ENCODE assay signal across 19 cellular contexts in the genomic region with DNA sequence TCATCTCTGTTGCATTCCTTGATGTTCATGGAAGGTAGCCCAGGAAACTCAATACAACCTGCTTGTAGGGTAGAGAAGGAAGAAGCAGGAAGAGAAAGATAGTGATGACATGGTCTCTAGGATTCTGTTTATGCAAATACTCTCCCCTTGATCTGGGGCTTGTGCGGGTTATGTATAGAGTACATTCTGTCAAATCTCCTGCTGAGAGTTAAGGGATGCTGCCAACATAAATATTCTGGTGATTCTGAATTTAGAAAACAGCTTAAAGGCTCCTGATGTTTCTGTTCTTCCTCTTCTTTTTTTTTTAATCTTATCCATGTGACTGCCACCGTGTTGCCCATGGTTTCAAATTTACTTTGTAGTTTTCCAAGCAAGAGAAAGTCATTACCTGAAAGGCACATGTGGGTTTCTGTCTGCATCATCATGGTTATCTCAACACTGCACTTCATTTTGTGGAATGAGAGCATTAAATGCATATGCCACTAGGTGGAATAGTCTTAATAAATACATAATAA.
A peak's percentile ranks its signal among the peaks of the same experiment; 100 is the strongest.
DNase-seq lines count a peak whose midpoint lies in the region; ATAC-seq, FAIRE-seq and TF ChIP-seq lines count a peak whose summit lies in the region.
"Had no signal": no experiment of that assay in that cellular context is flagged by ENCODE, and none has a peak within 500 bp of the region (broad histone marks: within the 10 kb centered on the region; RNA-seq: fewer than 3 reads in every experiment).

No MANE protein-coding gene starts in this region.

- H3K4me1 ChIP-seq in astrocyte (ENCODE audit: insufficient read depth, low read length): peaks cover 21% of the 10 kb centered on the region
- H3K4me1 ChIP-seq: uterus had no signal

- peak overlapping the region; percentile 26 for H3K4me2 ChIP-seq in astrocyte (ENCODE audit: low read length)

- H3K9me3 Mint-ChIP-seq in astrocyte (ENCODE audit: unreplicated experiment): no peaks in the 10 kb centered on the region
- no peaks in the 10 kb centered on the region for H3K9me3 Mint-ChIP-seq in naive thymus-derived CD8-positive, alpha-beta T cell
- H3K9me3 Mint-ChIP-seq: activated CD8-positive, alpha-beta T cell treated with anti-CD3 and anti-CD28 coated beads for 36 hours; effector memory CD8-positive, alpha-beta T cell; neural crest cell had no signal

- DNase-seq in NCI-H2107 treated with DMSO at 0.1 percent for 48 hours (lab: John Stamatoyannopoulos, UW; ENCODE audit: unreplicated experiment): peak; percentile 32
- DNase-seq in NCI-H2107 (lab: John Stamatoyannopoulos, UW): no peak
- DNase-seq in NCI-H146 treated with DMSO at 0.1 percent for 48 hours (lab: John Stamatoyannopoulos, UW; ENCODE audit: unreplicated experiment): peak; percentile 76
- no peak for DNase-seq in astrocyte (ENCODE audit: low read depth)
- DNase-seq in retinal pigment epithelial cell (ENCODE audit: low read depth): no peak
- no peak for DNase-seq in naive thymus-derived CD8-positive, alpha-beta T cell
- DNase-seq: activated CD8-positive, alpha-beta T cell treated with anti-CD3 and anti-CD28 coated beads for 36 hours; activated effector memory CD4-positive, alpha-beta T cell treated with Interleukin-2 at 50 U/mL for 16 hours; effector memory CD8-positive, alpha-beta T cell; MV-4-11; NK-92 treated with Interleukin-12 subunit alpha and Interleukin-12 subunit beta, amount 100 ng/mL, for 24 hours; SIG-M5; stimulated activated naive CD4-positive, alpha-beta T cell treated with Interleukin-2 at 50 U/mL for 16 hours; uterus had no signal

- H3K4me1 Mint-ChIP-seq in astrocyte (ENCODE audit: low read depth, unreplicated experiment): peaks cover 13% of the 10 kb centered on the region
- H3K4me1 Mint-ChIP-seq in naive thymus-derived CD8-positive, alpha-beta T cell: no peaks in the 10 kb centered on the region

- no peaks in the 10 kb centered on the region for H3K36me3 ChIP-seq in astrocyte (ENCODE audit: insufficient read depth, low read length)
- H3K36me3 ChIP-seq: uterus had no signal

- H3K27ac ChIP-seq in astrocyte (ENCODE audit: low read depth, low read length): no peak overlapping the region
- H3K27ac ChIP-seq: uterus had no signal

- H3K9me3 ChIP-seq in astrocyte (ENCODE audit: insufficient read depth, low read depth, low read length): no peaks in the 10 kb centered on the region
- H3K9me3 ChIP-seq: uterus had no signal

- POLR2A ChIA-PET in naive thymus-derived CD8-positive, alpha-beta T cell (lab: Charles Lee): no interaction called here

- H3K27me3 Mint-ChIP-seq in astrocyte (ENCODE audit: low read depth, unreplicated experiment): no peaks in the 10 kb centered on the region
- H3K27me3 Mint-ChIP-seq in naive thymus-derived CD8-positive, alpha-beta T cell: peaks cover 4 to 25% (median 19%) of the 10 kb centered on the region in 5 donors

- no peak overlapping the region for H3K27ac Mint-ChIP-seq in astrocyte (ENCODE audit: unreplicated experiment)
- no peak overlapping the region for H3K27ac Mint-ChIP-seq in naive thymus-derived CD8-positive, alpha-beta T cell
- H3K27ac Mint-ChIP-seq: activated CD8-positive, alpha-beta T cell treated with anti-CD3 and anti-CD28 coated beads for 36 hours; effector memory CD8-positive, alpha-beta T cell had no signal

- H4K20me1 ChIP-seq in astrocyte (ENCODE audit: insufficient read depth, low read length): no peaks in the 10 kb centered on the region

- H3K4me3 Mint-ChIP-seq in astrocyte (ENCODE audit: unreplicated experiment): no peak overlapping the region
- no peak overlapping the region for H3K4me3 Mint-ChIP-seq in naive thymus-derived CD8-positive, alpha-beta T cell
- H3K4me3 Mint-ChIP-seq: activated CD8-positive, alpha-beta T cell treated with anti-CD3 and anti-CD28 coated beads for 36 hours; effector memory CD8-positive, alpha-beta T cell; neural crest cell had no signal

- no peak for FAIRE-seq in astrocyte (lab: Jason Lieb, UNC)
- FAIRE-seq: H1, TTC549 had no signal

- no peaks in the 10 kb centered on the region for H3K79me2 ChIP-seq in astrocyte (ENCODE audit: insufficient read depth, low read length)

- H2AFZ ChIP-seq in astrocyte (ENCODE audit: low read depth, low read length): no peak overlapping the region

- H3K9ac ChIP-seq in astrocyte (ENCODE audit: low read length): no peak overlapping the region

- no peaks in the 10 kb centered on the region for H3K27me3 ChIP-seq in astrocyte (ENCODE audit: insufficient read depth, low read length)
- H3K27me3 ChIP-seq: uterus had no signal

- no peak overlapping the region for H3K4me3 ChIP-seq in astrocyte (ENCODE audit: insufficient read depth, low read depth, low read length)
- no peak overlapping the region for H3K4me3 ChIP-seq in retinal pigment epithelial cell (ENCODE audit: low read length)
- H3K4me3 ChIP-seq: uterus had no signal

- H3K36me3 Mint-ChIP-seq in astrocyte (ENCODE audit: low read depth, unreplicated experiment): no peaks in the 10 kb centered on the region
- H3K36me3 Mint-ChIP-seq in naive thymus-derived CD8-positive, alpha-beta T cell: no peaks in the 10 kb centered on the region

- no peak for TF ChIP-seq CTCF in astrocyte (IDR thresholded peaks at IDR 0.05; ENCODE audit: insufficient read depth, low read depth, low read length)
- peak; percentile 12 for TF ChIP-seq CTCF in retinal pigment epithelial cell (conservative IDR thresholded peaks at IDR 0.05; ENCODE audit: low read depth, low read length)

- ATAC-seq in GM19035 (IDR thresholded peaks at IDR 0.05; ENCODE audit: unreplicated experiment) (no peak), GM18520 (IDR thresholded peaks at IDR 0.05; ENCODE audit: unreplicated experiment) (no peak)
- no peak for ATAC-seq in naive thymus-derived CD8-positive, alpha-beta T cell
- ATAC-seq: activated CD8-positive, alpha-beta T cell treated with anti-CD3 and anti-CD28 coated beads for 36 hours; effector memory CD8-positive, alpha-beta T cell had no signal

Comparison
In these comparisons a context has a peak if more than half of its experiments do, and no peak if none do; other contexts are left out.
1. DNase-seq: peak in NCI-H2107 treated with DMSO at 0.1 percent for 48 hours (single experiment) and NCI-H146 treated with DMSO at 0.1 percent for 48 hours (single experiment); none in NCI-H2107 (single experiment), astrocyte (single experiment), retinal pigment epithelial cell (single experiment) and naive thymus-derived CD8-positive, alpha-beta T cell (0 of 10).